8 cellular contexts compared by ENCODE assay signal in genomic region chr6:7991992-7992815, GRCh38.
DNase-seq lines count a peak whose midpoint lies in the region; ATAC-seq, FAIRE-seq and TF ChIP-seq lines count a peak whose summit lies in the region.

No MANE protein-coding gene starts in this region.

- no peak overlapping the region for H2BK120ac ChIP-seq in H9 (ENCODE audit: low read depth, low read length, poor library complexity, severe bottlenecking)

- H3K9me3 Mint-ChIP-seq in H9 = no peaks in the 10 kb centered on the region

- no peak overlapping the region for H2AK5ac ChIP-seq in H9 (ENCODE audit: insufficient read length, low read length)

- H2BK5ac ChIP-seq in H9 (ENCODE audit: insufficient read length, low read length) = no peak overlapping the region

- H3K4me3 ChIP-seq in GM12875 (ENCODE audit: low read depth, low read length) = no peak overlapping the region
- H3K4me3 ChIP-seq in brain microvascular endothelial cell (ENCODE audit: low read depth, low read length) = peak overlapping the region; percentile 23
- H3K4me3 ChIP-seq in HepG2 (replicated peaks in 1 of 3; ENCODE audit: insufficient read depth in 1 of 3, low read depth in 2 of 3, low read length in 3 of 3) = no peak overlapping the region

- H3K27me3 ChIP-seq in H9 (ENCODE audit: insufficient read depth, low read length) = no peaks in the 10 kb centered on the region
- no peaks in the 10 kb centered on the region for H3K27me3 ChIP-seq in brain microvascular endothelial cell (replicated peaks)
- no peaks in the 10 kb centered on the region for H3K27me3 ChIP-seq in HepG2 (ENCODE audit: control insufficient read depth in 1 of 2, insufficient read depth in 2 of 2, low read length in 2 of 2)

- no peaks in the 10 kb centered on the region for H3K79me2 ChIP-seq in H9 (ENCODE audit: insufficient read depth, low read length)
- H3K79me2 ChIP-seq in HepG2 (ENCODE audit: insufficient read depth, low read length) = no peaks in the 10 kb centered on the region

- no peak for TF ChIP-seq EP300 in HepG2 (IDR thresholded peaks at IDR 0.05; ENCODE audit: low read depth in 2 of 2, low read length in 2 of 2)
- no peak for TF ChIP-seq EP300 in HepG2 (CRISPR knock-in tag; IDR thresholded peaks at IDR 0.05; ENCODE audit: borderline replicate concordance)

- H3K56ac ChIP-seq in H9 (ENCODE audit: insufficient read length, low read depth, low read length) = no peak overlapping the region

- peaks cover 6 to 7% of the 10 kb centered on the region in 2 experiments for H3K4me1 Mint-ChIP-seq in H9

- no peak overlapping the region for H4K91ac ChIP-seq in H9 (ENCODE audit: insufficient read length, low read depth, low read length)

- FAIRE-seq in HepG2 (lab: Jason Lieb, UNC) = peak; percentile 83

- H3K4me1 ChIP-seq in H9 (ENCODE audit: insufficient read depth, low read length) (no peaks in the 10 kb centered on the region), HepG2 (ENCODE audit: insufficient read depth, low read length) (peaks cover 16% of the 10 kb centered on the region; the same call in 1 of the 2 replicates)

- H4K8ac ChIP-seq in H9 (replicated peaks; ENCODE audit: insufficient read length, low read depth, low read length) = no peak overlapping the region

- no peak overlapping the region for H3K4me3 Mint-ChIP-seq in H9

- H3K9ac ChIP-seq in H9 (ENCODE audit: extremely low read depth, insufficient read length, low read length) (no peak overlapping the region), HepG2 (ENCODE audit: insufficient read depth, low read depth, low read length) (no peak overlapping the region)

- BruUV-seq in HepG2 (replicated peaks; lab: Mats Ljungman, UMichigan) = no TSS peak

- CTCF ChIA-PET in HepG2 (lab: Yijun Ruan, JAX; ENCODE audit: low intra/inter-chr PET ratio, low total read pairs) = interaction anchor here (0.6 to 2.0 kb wide), 6 partner anchors 8 to 271 kb away, joined by 3 to 19 read pairs (median 6); no protein-coding TSS in a partner anchor

- peak; percentile 37; the same call in 1 of the 2 replicates for TF ChIP-seq CTCF in GM12875 (IDR thresholded peaks at IDR 0.05; ENCODE audit: borderline replicate concordance, insufficient read depth, low read depth, low read length)
- TF ChIP-seq CTCF in H9 (conservative IDR thresholded peaks at IDR 0.05) = peak; percentile 58
- TF ChIP-seq CTCF in brain microvascular endothelial cell (IDR thresholded peaks at IDR 0.05; ENCODE audit: low read depth, low read length, missing control alignments) = peak; percentile 56
- peak; percentile 74 for TF ChIP-seq CTCF in HepG2 (CRISPR knock-in tag; IDR thresholded peaks at IDR 0.05)

- H2AFZ ChIP-seq in H9 (ENCODE audit: low read length) = no peak overlapping the region
- H2AFZ ChIP-seq in HepG2 (ENCODE audit: low read length) = no peak overlapping the region

- no peak overlapping the region for H2BK15ac ChIP-seq in H9 (ENCODE audit: low read depth, low read length)

- POLR2A ChIA-PET in HepG2 (lab: Yijun Ruan, JAX) = interaction anchor here (0.8 to 1.0 kb wide), 2 partner anchors 17 to 94 kb away, joined by 3 read pairs; no protein-coding TSS in a partner anchor

- H3K23ac ChIP-seq in H9 (ENCODE audit: insufficient read length, low read depth, low read length) = no peak overlapping the region

- no peaks in the 10 kb centered on the region; the same call in 1 of the 2 replicates for H3K27me3 Mint-ChIP-seq in H9 (ENCODE audit: low read depth)

- H3K9me3 ChIP-seq in H9 (ENCODE audit: control insufficient read depth, low read depth, low read length) = no peaks in the 10 kb centered on the region
- no peaks in the 10 kb centered on the region for H3K9me3 ChIP-seq in HepG2 (ENCODE audit: low read length)

- ATAC-seq in HepG2 = peak; percentile 88

- no peak overlapping the region for H3K4ac ChIP-seq in H9 (ENCODE audit: low read depth, low read length)

- no peak overlapping the region for H4K5ac ChIP-seq in H9 (ENCODE audit: insufficient read length, low read depth, low read length)

- in situ Hi-C loops in brain microvascular endothelial cell (cut with HindIII; ENCODE audit: low pct_ligation_motif_present, low sequenced_read_pairs) = no loop called here
- in situ Hi-C loops in HepG2 (cut with HindIII; ENCODE audit: extremely low pct_ligation_motif_present, low pct_unique_long_range_greater_than_20kb) = loop anchor here (5.0 kb wide), 1 partner anchor 95 kb away; no protein-coding TSS in a partner anchor

- H3K79me1 ChIP-seq in H9 (ENCODE audit: insufficient read depth, low read depth, low read length, poor library complexity, severe bottlenecking) = no peaks in the 10 kb centered on the region

- H3K36me3 Mint-ChIP-seq in H9 (ENCODE audit: insufficient read depth in 1 of 3, low read depth in 3 of 3) = no peaks in the 10 kb centered on the region

- DNase-seq in H9 = no peak
- DNase-seq in NCI-H1417 (lab: John Stamatoyannopoulos, UW) = peak in 2 of 3 experiments; percentile 5 to 46
- peak; percentile 91 for DNase-seq in brain microvascular endothelial cell
- peak; percentile 69 for DNase-seq in HepG2 (ENCODE audit: low spot score)
- no peak for DNase-seq in T-helper 1 cell
- DNase-seq in GOT3 (lab: John Stamatoyannopoulos, UW) = no peak
- DNase-seq in occipital lobe (lab: John Stamatoyannopoulos, UW) = no peak

- no CpG with 5 or more reads among the region's 7 CpGs for WGBS in H9 (ENCODE audit: extremely low coverage, insufficient read length, low lambda C conversion rate)
- WGBS in HepG2 (ENCODE audit: low lambda C conversion rate) = 33% methylated on average over 7 of the region's 7 CpGs

- H3K18ac ChIP-seq in H9 (ENCODE audit: insufficient read length, low read depth, low read length) = no peak overlapping the region

- H3K36me3 ChIP-seq in brain microvascular endothelial cell (replicated peaks) = no peaks in the 10 kb centered on the region
- H3K36me3 ChIP-seq in HepG2 (replicated peaks in 1 of 2; ENCODE audit: control insufficient read depth in 1 of 2, insufficient read depth in 2 of 2, low read length in 2 of 2) = no peaks in the 10 kb centered on the region

- H3K27ac ChIP-seq in H9 (ENCODE audit: insufficient read length, low read depth, low read length) = no peak overlapping the region
- peak overlapping the region; percentile 79 for H3K27ac ChIP-seq in brain microvascular endothelial cell
- no peak overlapping the region for H3K27ac ChIP-seq in HepG2 (ENCODE audit: extremely low read length, insufficient read depth, low read length)

- H3K4me2 ChIP-seq in H9 (ENCODE audit: insufficient read depth, insufficient read length, low read length) (no peak overlapping the region), HepG2 (ENCODE audit: low read depth, low read length) (peak overlapping the region; percentile 26; the same call in 1 of the 2 replicates)

- no peak overlapping the region for H2BK12ac ChIP-seq in H9 (ENCODE audit: insufficient read length, low read depth, low read length)

- no peak for TF ChIP-seq POLR2A in HepG2 (IDR thresholded peaks at IDR 0.05; ENCODE audit: insufficient read depth in 1 of 2, low read depth in 2 of 2, low read length in 2 of 2)

- H4K20me1 ChIP-seq in H9 (ENCODE audit: control insufficient read depth, insufficient read depth, insufficient read length) (no peaks in the 10 kb centered on the region), HepG2 (ENCODE audit: insufficient read depth, low read length) (no peaks in the 10 kb centered on the region)

- no peaks in the 10 kb centered on the region for H3K23me2 ChIP-seq in H9 (ENCODE audit: insufficient read length, low read depth, low read length, poor library complexity, severe bottlenecking)

- peak overlapping the region in 1 of 3 experiments; percentile 39; a peak in 1 of 7 replicates for H3K27ac Mint-ChIP-seq in H9

- TF ChIP-seq RAD21 in HepG2 (CRISPR knock-in tag; IDR thresholded peaks at IDR 0.05) = peak; percentile 88

- no peak overlapping the region for H3K14ac ChIP-seq in H9 (ENCODE audit: insufficient read depth, low read length)

- intact Hi-C loops in HepG2 (cut with micrococcal nuclease; ENCODE audit: unreplicated experiment) = loop anchor here (1.0 kb wide), 4 partner anchors 17 to 269 kb away; no protein-coding TSS in a partner anchor

- H2BK20ac ChIP-seq in H9 (ENCODE audit: low read depth, low read length, poor library complexity, severe bottlenecking) = no peak overlapping the region

- no peak overlapping the region for H3T11ph ChIP-seq in H9 (ENCODE audit: low read length)

TF ChIP-seq in HepG2, 621 proteins besides CTCF, POLR2A, EP300 and RAD21:
- no peak for TF ChIP-seq TEAD2 (CRISPR knock-in tag; IDR thresholded peaks at IDR 0.05)
- TF ChIP-seq SMC3 (IDR thresholded peaks at IDR 0.05; ENCODE audit: low read length) = peak; percentile 94
- peak; percentile 94 for TF ChIP-seq STAG1 (CRISPR knock-in tag; IDR thresholded peaks at IDR 0.05)
- TF ChIP-seq ZNF629 (CRISPR knock-in tag; conservative IDR thresholded peaks at IDR 0.05) = peak; percentile 61
- TF ChIP-seq BHLHE40 (IDR thresholded peaks at IDR 0.05; ENCODE audit: low read length) = no peak
- 0 out of 2 replicates have a peak, but pooled peaks have one; percentile 16 for TF ChIP-seq MIXL1 (CRISPR knock-in tag; IDR thresholded peaks at IDR 0.05)
- TF ChIP-seq EED (CRISPR knock-in tag; IDR thresholded peaks at IDR 0.05) = no peak
- TF ChIP-seq ELF3 (CRISPR knock-in tag; IDR thresholded peaks at IDR 0.05) = peak; percentile 25; the same call in 1 of the 2 replicates

Comparison
In these comparisons a context has a peak if more than half of its experiments do, and no peak if none do; other contexts are left out.
1. DNase-seq: peak in NCI-H1417 (2 of 3), brain microvascular endothelial cell (single experiment) and HepG2 (single experiment); none in H9 (single experiment), T-helper 1 cell (0 of 5), GOT3 (single experiment) and occipital lobe (single experiment).
2. Peak in every context shown above with its lines, with median percentiles within 50 percentile points of each other: CTCF ChIP-seq.